In the genomic region with DNA sequence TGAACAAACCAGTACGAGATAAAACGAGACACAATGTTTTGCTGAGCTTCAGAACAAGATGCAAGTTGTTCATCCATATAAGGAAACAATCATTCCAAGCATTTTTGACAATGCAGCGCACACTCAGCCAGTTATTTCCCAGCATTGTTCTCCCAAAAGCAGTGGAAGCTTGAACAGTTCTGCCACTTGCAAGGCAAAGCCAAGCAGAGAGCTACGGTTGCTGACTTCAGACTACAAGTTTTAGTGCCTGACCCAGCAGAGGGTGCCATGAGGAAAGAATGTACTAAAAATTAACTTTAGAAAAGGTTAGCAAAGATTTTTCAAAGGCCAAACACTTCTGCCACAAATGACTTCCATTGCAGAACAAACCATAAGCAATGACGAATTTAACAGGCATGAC, we compare ENCODE assay signal across 15 cellular contexts.
A peak's percentile ranks its signal among the peaks of the same experiment; 100 is the strongest.
DNase-seq lines count a peak whose midpoint lies in the region; TF ChIP-seq lines count a peak whose summit lies in the region.
"Had no signal": no experiment of that assay in that cellular context is flagged by ENCODE, and none has a peak within 500 bp of the region (broad histone marks: within the 10 kb centered on the region; RNA-seq: fewer than 3 reads in every experiment).

No MANE protein-coding gene starts in this region.

- H4K5ac ChIP-seq in mesendoderm (ENCODE audit: low read length) = no peak overlapping the region

- TF ChIP-seq POLR2A in uterus (IDR thresholded peaks at IDR 0.05) = no peak

- H3K4me1 ChIP-seq in uterus (no peaks in the 10 kb centered on the region), mesendoderm (ENCODE audit: control insufficient read depth, low read depth, low read length) (no peaks in the 10 kb centered on the region)
- H3K4me1 ChIP-seq: body of pancreas, heart left ventricle, neural progenitor cell had no signal

- no peaks in the 10 kb centered on the region for H3K9me3 ChIP-seq in uterus
- H3K9me3 ChIP-seq: body of pancreas, heart left ventricle had no signal

- H3K36me3 ChIP-seq in kidney epithelial cell (ENCODE audit: control insufficient read depth, insufficient read depth, low read length) = no peaks in the 10 kb centered on the region
- H3K36me3 ChIP-seq in uterus = no peaks in the 10 kb centered on the region
- peaks cover 3% of the 10 kb centered on the region for H3K36me3 ChIP-seq in mesendoderm (ENCODE audit: control insufficient read depth, insufficient read depth, low read length)
- H3K36me3 ChIP-seq: neural progenitor cell had no signal

- H3K79me2 ChIP-seq in mesendoderm (ENCODE audit: control insufficient read depth, insufficient read depth, low read length) = no peaks in the 10 kb centered on the region

- H3K4me3 ChIP-seq in dorsolateral prefrontal cortex = peak overlapping the region in 1 of 59 donors; percentile 12
- H3K4me3 ChIP-seq in kidney epithelial cell (ENCODE audit: low read depth, low read length) = no peak overlapping the region
- no peak overlapping the region for H3K4me3 ChIP-seq in retinal pigment epithelial cell (ENCODE audit: low read length)
- no peak overlapping the region for H3K4me3 ChIP-seq in uterus
- H3K4me3 ChIP-seq in mesendoderm (ENCODE audit: low read length) = no peak overlapping the region
- H3K4me3 ChIP-seq: body of pancreas, heart left ventricle, neural progenitor cell had no signal

- H3K4ac ChIP-seq in mesendoderm (ENCODE audit: low read depth, low read length) = no peak overlapping the region

- H3K9ac ChIP-seq in mesendoderm (ENCODE audit: low read length) = no peak overlapping the region
- H3K9ac ChIP-seq: neural progenitor cell had no signal

- H3K23ac ChIP-seq in mesendoderm (ENCODE audit: low read length) = no peak overlapping the region

- no peak overlapping the region for H2BK5ac ChIP-seq in mesendoderm (ENCODE audit: low read length)

- DNase-seq in EH (ENCODE audit: low read depth) (peak; percentile 50), dorsolateral prefrontal cortex (peak in 2 of 10 donors; percentile 21 to 39), kidney epithelial cell (ENCODE audit: low read depth) (peak; percentile 56), retinal pigment epithelial cell (ENCODE audit: low read depth) (peak; percentile 20), T-helper 2 cell (no peak), NCI-H1417 treated with DMSO at 0.1 percent for 48 hours (lab: John Stamatoyannopoulos, UW) (no peak), uterus (no peak), mesendoderm (no peak)
- DNase-seq: activated CD4-positive, alpha-beta T cell treated with anti-CD3 and anti-CD28 coated beads for 1 hour; body of pancreas; C1 segment of cervical spinal cord; GOT3; heart left ventricle; NCI-H2081 treated with DMSO at 0.1 percent for 48 hours had no signal

- no CpG with 5 or more reads among the region's 5 CpGs for WGBS in mesendoderm (ENCODE audit: extremely low coverage, insufficient coverage, low lambda C conversion rate)

- no peak overlapping the region for H2AK5ac ChIP-seq in mesendoderm (ENCODE audit: low read length)

- H2BK15ac ChIP-seq in mesendoderm (replicated peaks; ENCODE audit: low read depth) = no peak overlapping the region

- H3K56ac ChIP-seq in mesendoderm (ENCODE audit: low read length) = no peak overlapping the region

- H3K27me3 ChIP-seq in dorsolateral prefrontal cortex (no peaks in the 10 kb centered on the region), kidney epithelial cell (ENCODE audit: control insufficient read depth, insufficient read depth, low read length) (no peaks in the 10 kb centered on the region), uterus (no peaks in the 10 kb centered on the region), mesendoderm (ENCODE audit: insufficient read depth, low read length, poor library complexity) (no peaks in the 10 kb centered on the region)
- H3K27me3 ChIP-seq: body of pancreas, heart left ventricle, neural progenitor cell had no signal

- H3K4me2 ChIP-seq in mesendoderm (ENCODE audit: low read length) = no peak overlapping the region
- H3K4me2 ChIP-seq: neural progenitor cell had no signal

- H3K18ac ChIP-seq in mesendoderm (ENCODE audit: low read length) = no peak overlapping the region

- H3K79me1 ChIP-seq in mesendoderm (ENCODE audit: low read length) = no peaks in the 10 kb centered on the region

- H4K8ac ChIP-seq in mesendoderm (ENCODE audit: low read depth, low read length) = no peak overlapping the region

- peak overlapping the region in 50 of 59 donors; percentile 1 to 82 (median 58) for H3K27ac ChIP-seq in dorsolateral prefrontal cortex
- no peak overlapping the region for H3K27ac ChIP-seq in uterus
- H3K27ac ChIP-seq in mesendoderm (ENCODE audit: low read depth, low read length) = no peak overlapping the region
- H3K27ac ChIP-seq: body of pancreas, heart left ventricle, neural progenitor cell had no signal

- peak in 7 of 56 donors; percentile 8 to 31 (median 18) for TF ChIP-seq CTCF in dorsolateral prefrontal cortex (IDR thresholded peaks at IDR 0.05 in 54 of 56, conservative IDR thresholded peaks at IDR 0.05 in 2 of 56; ENCODE audit: low read depth in 1 of 56, partially characterized antibody in 56 of 56)
- peak; percentile 18 for TF ChIP-seq CTCF in kidney epithelial cell (IDR thresholded peaks at IDR 0.05; ENCODE audit: insufficient read depth, low read length, poor library complexity, severe bottlenecking)
- TF ChIP-seq CTCF in retinal pigment epithelial cell (conservative IDR thresholded peaks at IDR 0.05; ENCODE audit: low read depth, low read length) = no peak
- TF ChIP-seq CTCF in uterus (IDR thresholded peaks at IDR 0.05) = no peak

- intact Hi-C loops in dorsolateral prefrontal cortex (cut with DNase I) (no loop called here), uterus (cut with DNase I; ENCODE audit: low total_unique reads) (no loop called here)

- no peak overlapping the region for H2BK120ac ChIP-seq in mesendoderm (ENCODE audit: low read depth, low read length)

Comparison
In these comparisons a context has a peak if more than half of its experiments do, and no peak if none do; other contexts are left out.
1. DNase-seq: peak in EH (single experiment), kidney epithelial cell (single experiment) and retinal pigment epithelial cell (single experiment); none in T-helper 2 cell (0 of 5), NCI-H1417 treated with DMSO at 0.1 percent for 48 hours (single experiment), uterus (0 of 2) and mesendoderm (single experiment).
2. H3K27ac ChIP-seq: peak in dorsolateral prefrontal cortex (50 of 59); none in uterus (0 of 2) and mesendoderm (single experiment).